2 cellular contexts compared by ENCODE assay signal in the genomic region with DNA sequence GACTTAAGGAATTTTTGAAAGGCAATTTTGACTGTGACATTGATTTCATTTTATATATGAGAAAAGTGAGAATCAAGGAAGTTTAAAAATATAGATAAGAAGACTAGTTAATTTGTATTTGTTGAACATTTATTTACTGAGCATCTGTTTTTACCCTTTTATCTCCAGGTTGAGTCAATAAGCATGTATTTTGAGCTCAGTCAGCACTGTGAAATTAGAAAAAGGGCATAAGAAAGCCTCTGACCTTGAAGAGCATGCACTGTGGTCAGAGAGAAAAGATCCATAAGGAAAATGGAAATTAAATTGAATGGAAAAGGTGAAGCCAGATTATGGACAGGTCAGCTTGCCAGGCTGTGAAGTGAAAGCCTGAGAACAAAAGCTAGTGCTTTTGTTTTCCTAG.
TF ChIP-seq lines count a peak whose summit lies in the region.

No MANE protein-coding gene starts in this region.

TF ChIP-seq in IMR-90, 13 proteins besides CTCF, POLR2A, EP300 and RAD21:
- TF ChIP-seq MAFK (IDR thresholded peaks at IDR 0.05; ENCODE audit: low read depth, low read length), result peak; percentile 96
- TF ChIP-seq, protein P1, sequence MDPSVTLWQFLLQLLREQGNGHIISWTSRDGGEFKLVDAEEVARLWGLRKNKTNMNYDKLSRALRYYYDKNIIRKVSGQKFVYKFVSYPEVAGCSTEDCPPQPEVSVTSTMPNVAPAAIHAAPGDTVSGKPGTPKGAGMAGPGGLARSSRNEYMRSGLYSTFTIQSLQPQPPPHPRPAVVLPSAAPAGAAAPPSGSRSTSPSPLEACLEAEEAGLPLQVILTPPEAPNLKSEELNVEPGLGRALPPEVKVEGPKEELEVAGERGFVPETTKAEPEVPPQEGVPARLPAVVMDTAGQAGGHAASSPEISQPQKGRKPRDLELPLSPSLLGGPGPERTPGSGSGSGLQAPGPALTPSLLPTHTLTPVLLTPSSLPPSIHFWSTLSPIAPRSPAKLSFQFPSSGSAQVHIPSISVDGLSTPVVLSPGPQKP (IDR thresholded peaks at IDR 0.05; ENCODE audit: borderline replicate concordance, low read depth, low read length), result no peak

TF ChIP-seq in GM12878, 131 proteins besides CTCF, POLR2A, EP300 and RAD21:
- TF ChIP-seq MYB (IDR thresholded peaks at IDR 0.05; ENCODE audit: borderline replicate concordance, low read depth, low read length) (no peak), YBX1 (IDR thresholded peaks at IDR 0.05) (no peak), SUZ12 (IDR thresholded peaks at IDR 0.05; ENCODE audit: unreplicated experiment) (no peak), RELA (IDR thresholded peaks at IDR 0.05; ENCODE audit: borderline replicate concordance, partially characterized antibody) (no peak), NR2C1 (IDR thresholded peaks at IDR 0.05) (no peak)
- TF ChIP-seq, protein P2, sequence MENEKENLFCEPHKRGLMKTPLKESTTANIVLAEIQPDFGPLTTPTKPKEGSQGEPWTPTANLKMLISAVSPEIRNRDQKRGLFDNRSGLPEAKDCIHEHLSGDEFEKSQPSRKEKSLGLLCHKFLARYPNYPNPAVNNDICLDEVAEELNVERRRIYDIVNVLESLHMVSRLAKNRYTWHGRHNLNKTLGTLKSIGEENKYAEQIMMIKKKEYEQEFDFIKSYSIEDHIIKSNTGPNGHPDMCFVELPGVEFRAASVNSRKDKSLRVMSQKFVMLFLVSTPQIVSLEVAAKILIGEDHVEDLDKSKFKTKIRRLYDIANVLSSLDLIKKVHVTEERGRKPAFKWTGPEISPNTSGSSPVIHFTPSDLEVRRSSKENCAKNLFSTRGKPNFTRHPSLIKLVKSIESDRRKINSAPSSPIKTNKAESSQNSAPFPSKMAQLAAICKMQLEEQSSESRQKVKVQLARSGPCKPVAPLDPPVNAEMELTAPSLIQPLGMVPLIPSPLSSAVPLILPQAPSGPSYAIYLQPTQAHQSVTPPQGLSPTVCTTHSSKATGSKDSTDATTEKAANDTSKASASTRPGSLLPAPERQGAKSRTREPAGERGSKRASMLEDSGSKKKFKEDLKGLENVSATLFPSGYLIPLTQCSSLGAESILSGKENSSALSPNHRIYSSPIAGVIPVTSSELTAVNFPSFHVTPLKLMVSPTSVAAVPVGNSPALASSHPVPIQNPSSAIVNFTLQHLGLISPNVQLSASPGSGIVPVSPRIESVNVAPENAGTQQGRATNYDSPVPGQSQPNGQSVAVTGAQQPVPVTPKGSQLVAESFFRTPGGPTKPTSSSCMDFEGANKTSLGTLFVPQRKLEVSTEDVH (IDR thresholded peaks at IDR 0.05; ENCODE audit: low read depth, partially characterized antibody), result no peak
TF ChIP-seq in GM12878: peak in this region for 0.
